ENCODE assay signal across 12 cellular contexts in genomic region chr11:95577716-95578460, GRCh38.
DNase-seq lines count a peak whose midpoint lies in the region; ATAC-seq and TF ChIP-seq lines count a peak whose summit lies in the region.
"Had no signal": no experiment of that assay in that cellular context is flagged by ENCODE, and none has a peak within 500 bp of the region (broad histone marks: within the 10 kb centered on the region; RNA-seq: fewer than 3 reads in every experiment).

No MANE protein-coding gene starts in this region.

- no peaks in the 10 kb centered on the region for H3K9me1 ChIP-seq in IMR-90 (ENCODE audit: insufficient read depth, low read length)

- in situ Hi-C loops in IMR-90 (cut with MboI; ENCODE audit: low sequenced_read_pairs) (no loop called here), G401 (cut with HindIII; ENCODE audit: low sequenced_read_pairs) (no loop called here)

- ATAC-seq in IMR-90 (ENCODE audit: low read depth): peak; percentile 95

- H2BK5ac ChIP-seq in IMR-90 (ENCODE audit: low read depth, low read length, poor library complexity, severe bottlenecking): peak overlapping the region; percentile 50

- H3K56ac ChIP-seq in IMR-90 (ENCODE audit: extremely low read depth, insufficient read depth, low read length): no peak overlapping the region

- H3K18ac ChIP-seq in IMR-90 (ENCODE audit: low read depth, low read length): peak overlapping the region; percentile 66; the same call in 1 of the 2 replicates

- TF ChIP-seq POLR2A in IMR-90 (IDR thresholded peaks at IDR 0.05; ENCODE audit: low read depth, low read length) (no peak), breast epithelium (IDR thresholded peaks at IDR 0.05) (no peak)

- H4K20me1 ChIP-seq in IMR-90 (ENCODE audit: insufficient read depth, low read length): no peaks in the 10 kb centered on the region
- H4K20me1 ChIP-seq in osteoblast (ENCODE audit: insufficient read depth, low read length): no peaks in the 10 kb centered on the region

- peak overlapping the region; percentile 78 for H2BK120ac ChIP-seq in IMR-90 (ENCODE audit: low read depth, low read length)

- no peak overlapping the region; the same call in 1 of the 2 replicates for H4K5ac ChIP-seq in IMR-90 (ENCODE audit: low read depth, low read length)

- H3K9me3 ChIP-seq in IMR-90 (ENCODE audit: control insufficient read depth, insufficient read depth, low read length) (no peaks in the 10 kb centered on the region), breast epithelium (no peaks in the 10 kb centered on the region), osteoblast (ENCODE audit: low read depth, low read length) (no peaks in the 10 kb centered on the region)
- H3K9me3 ChIP-seq: heart left ventricle, uterus had no signal

- intact Hi-C loops in IMR-90 (cut with micrococcal nuclease) (no loop called here), breast epithelium (cut with DNase I; ENCODE audit: low total_unique reads) (no loop called here)

- H3K23ac ChIP-seq in IMR-90 (ENCODE audit: low read depth, low read length): no peak overlapping the region

- BruUV-seq in IMR-90 (replicated peaks; lab: Mats Ljungman, UMichigan): no TSS peak

- no peak overlapping the region for H3K9ac ChIP-seq in IMR-90 (ENCODE audit: low read depth, low read length)

- DNase-seq in SIG-M5 treated with dmso at 0.1 percent for 504 hours (lab: John Stamatoyannopoulos, UW; ENCODE audit: unreplicated experiment): peak; percentile 39
- DNase-seq in SIG-M5 (lab: John Stamatoyannopoulos, UW): no peak
- DNase-seq in IMR-90: peak; percentile 83
- no peak for DNase-seq in breast epithelium (ENCODE audit: low spot score in 2 of 2)
- DNase-seq in osteoblast (ENCODE audit: insufficient read length, low spot score, missing footprints): no peak
- DNase-seq in NCI-H1105 (lab: John Stamatoyannopoulos, UW): no peak
- no peak for DNase-seq in G401 (ENCODE audit: low spot score)
- no peak for DNase-seq in iPS-NIHi7 (ENCODE audit: extremely low spot score)
- DNase-seq: aorta, heart left ventricle, KG1, uterus had no signal

- H3K27me3 ChIP-seq in IMR-90 (ENCODE audit: control insufficient read depth, insufficient read depth, low read length) (no peaks in the 10 kb centered on the region), breast epithelium (no peaks in the 10 kb centered on the region), osteoblast (ENCODE audit: insufficient read depth, low read length) (no peaks in the 10 kb centered on the region)
- H3K27me3 ChIP-seq: heart left ventricle, uterus had no signal

- H3K4me3 ChIP-seq in IMR-90 (ENCODE audit: insufficient read depth, low read depth, low read length) (no peak overlapping the region), breast epithelium (no peak overlapping the region), osteoblast (ENCODE audit: insufficient read depth, low read length) (no peak overlapping the region)
- H3K4me3 ChIP-seq: heart left ventricle, uterus had no signal

- TF ChIP-seq CTCF in IMR-90 (conservative IDR thresholded peaks at IDR 0.05; ENCODE audit: low read depth, low read length) (no peak), breast epithelium (IDR thresholded peaks at IDR 0.05) (no peak), osteoblast (IDR thresholded peaks at IDR 0.05; ENCODE audit: extremely low read depth, low read depth, low read length) (no peak)

- dilution Hi-C loops in IMR-90 (cut with HindIII; ENCODE audit: low sequenced_read_pairs, unreplicated experiment): no loop called here

- no peaks in the 10 kb centered on the region; the same call in 1 of the 2 replicates for H3K4me1 ChIP-seq in IMR-90 (ENCODE audit: control insufficient read depth, insufficient read depth, low read length)
- peaks cover 0 to 6% of the 10 kb centered on the region in 2 donors for H3K4me1 ChIP-seq in breast epithelium
- peaks cover 28% of the 10 kb centered on the region for H3K4me1 ChIP-seq in osteoblast (ENCODE audit: insufficient read depth, low read length)

- no peaks in the 10 kb centered on the region for H3K79me1 ChIP-seq in IMR-90 (ENCODE audit: low read depth in 1 of 2, low read length in 2 of 2)

- H4K91ac ChIP-seq in IMR-90 (ENCODE audit: insufficient read depth, low read depth, low read length): peak overlapping the region; percentile 79; the same call in 1 of the 2 replicates

- POLR2A ChIA-PET in IMR-90 (lab: Charles Lee; ENCODE audit: unreplicated experiment): no interaction called here

- H2AFZ ChIP-seq in IMR-90 (replicated peaks; ENCODE audit: low read length, poor library complexity) (peak overlapping the region; percentile 79), osteoblast (ENCODE audit: low read length) (peak overlapping the region; percentile 48)

- no CpG with 5 or more reads among the region's 2 CpGs for WGBS in IMR-90 (ENCODE audit: extremely low coverage in 2 of 2, insufficient read length in 1 of 2), 2 experiments

- H3K4ac ChIP-seq in IMR-90 (ENCODE audit: low read depth, low read length): peak overlapping the region; percentile 67; the same call in 1 of the 2 replicates

- peak overlapping the region; percentile 88; the same call in 2 of the 3 replicates for H2BK15ac ChIP-seq in IMR-90 (ENCODE audit: low read depth, low read length)

- H4K8ac ChIP-seq in IMR-90 (ENCODE audit: low read depth in 2 of 2, low read length in 2 of 2): peak overlapping the region; percentile 32 to 77; a peak in 1 of 4 replicates

- H3K27ac ChIP-seq in IMR-90 (ENCODE audit: insufficient read depth, low read length) (no peak overlapping the region), breast epithelium (peak overlapping the region; percentile 17 to 70), osteoblast (ENCODE audit: low read depth, low read length) (peak overlapping the region; percentile 29)
- H3K27ac ChIP-seq: heart left ventricle had no signal

- CTCF ChIA-PET in IMR-90 (lab: Yijun Ruan, JAX): no interaction called here

- H3K36me3 ChIP-seq in IMR-90 (ENCODE audit: control insufficient read depth, insufficient read depth, low read length): no peaks in the 10 kb centered on the region
- no peaks in the 10 kb centered on the region for H3K36me3 ChIP-seq in breast epithelium
- H3K36me3 ChIP-seq in osteoblast (ENCODE audit: insufficient read depth, low read length): no peaks in the 10 kb centered on the region
- H3K36me3 ChIP-seq: heart left ventricle, uterus had no signal

- H2AK9ac ChIP-seq in IMR-90 (replicated peaks; ENCODE audit: low read depth, low read length, poor library complexity): no peak overlapping the region

- no peaks in the 10 kb centered on the region for H3K79me2 ChIP-seq in osteoblast (ENCODE audit: insufficient read depth, low read length)

- no peak overlapping the region for H3K4me2 ChIP-seq in IMR-90 (ENCODE audit: low read depth, low read length)
- no peak overlapping the region for H3K4me2 ChIP-seq in osteoblast (ENCODE audit: insufficient read depth, low read length)

- TF ChIP-seq RAD21 in IMR-90 (IDR thresholded peaks at IDR 0.05; ENCODE audit: low read length): no peak

- peak overlapping the region; percentile 93 for H2AK5ac ChIP-seq in IMR-90 (ENCODE audit: low read depth, low read length)

- peak overlapping the region; percentile 33; the same call in 1 of the 2 replicates for H2BK20ac ChIP-seq in IMR-90 (ENCODE audit: low read depth, low read length)

- peak overlapping the region; percentile 67; the same call in 1 of the 2 replicates for H3K14ac ChIP-seq in IMR-90 (replicated peaks; ENCODE audit: low read depth, low read length)

TF ChIP-seq in IMR-90, 13 proteins besides CTCF, POLR2A, EP300 and RAD21:
- no peak for TF ChIP-seq USF2 (IDR thresholded peaks at IDR 0.05; ENCODE audit: low read depth, low read length)
- peak; percentile 48; the same call in 1 of the 2 replicates for TF ChIP-seq FOS (IDR thresholded peaks at IDR 0.05; ENCODE audit: low read depth, low read length)
- no peak for TF ChIP-seq ELK1 (IDR thresholded peaks at IDR 0.05; ENCODE audit: borderline replicate concordance, low read depth, low read length)

Comparison
In these comparisons a context has a peak if more than half of its experiments do, and no peak if none do; other contexts are left out.
1. DNase-seq: peak in SIG-M5 treated with dmso at 0.1 percent for 504 hours (single experiment) and IMR-90 (single experiment); none in SIG-M5 (single experiment), breast epithelium (0 of 2), osteoblast (single experiment), NCI-H1105 (single experiment), G401 (single experiment) and iPS-NIHi7 (single experiment).